ENCODE assay signal across 8 cellular contexts in genomic region chr11:62123669-62124185, GRCh38. TPM values are rescaled to one million over a fixed set of nuclear protein-coding genes. Genes with fewer than 3 reads are reported as not detected.
DNase-seq lines count a peak whose midpoint lies in the region; ATAC-seq and TF ChIP-seq lines count a peak whose summit lies in the region.

INCENP (plus strand) TSS chr11:62124011; CDS start chr11:62128162, 4,151 bp downstream.

- no peaks in the 10 kb centered on the region for H3K27me3 Mint-ChIP-seq in activated B cell treated with CpG ODN at 0.5 μM for 24 hours

- peak within 1 kb of the TSS in 7 of 8 donors; percentile 69 to 90 (median 82) for H3K27ac ChIP-seq in spleen

- peaks cover 11 to 33% (median 24%) of the 10 kb centered on the region in 6 donors for H3K4me1 ChIP-seq in spleen

- peaks cover 12% of the 10 kb centered on the region for H3K36me3 Mint-ChIP-seq in activated B cell treated with CpG ODN at 0.5 μM for 24 hours (ENCODE audit: low read depth)

- peak within 1 kb of the TSS; percentile 93 for H3K4me3 Mint-ChIP-seq in activated B cell treated with CpG ODN at 0.5 μM for 24 hours

- TF ChIP-seq POLR2A in GM18951 (IDR thresholded peaks at IDR 0.05; ENCODE audit: extremely low read depth, insufficient read depth, insufficient read length) (peak; percentile 67), spleen (IDR thresholded peaks at IDR 0.05) (no peak)

- POLR2A ChIA-PET in activated B cell treated with CpG ODN at 0.5 μM for 24 hours (lab: Charles Lee), result interaction anchor here (1.1 to 1.2 kb wide), 3 partner anchors 11 to 308 kb away, joined by 4 to 6 read pairs (median 4); no protein-coding TSS in a partner anchor

- intact Hi-C loops in activated B cell treated with CpG ODN at 0.5 μM for 24 hours (cut with micrococcal nuclease), result loop anchor here (1.0 to 5.0 kb wide), 5 partner anchors 11 to 629 kb away; partner anchors contain the start of genes FADS3, FEN1, FTH1 and TMEM258
- intact Hi-C loops in spleen (cut with DNase I; ENCODE audit: low total_unique reads), result no loop called here

- TF ChIP-seq CTCF in activated B cell treated with CpG ODN at 0.5 μM for 24 hours (IDR thresholded peaks at IDR 0.05), result no peak
- peak in 3 of 11 experiments; percentile 14 to 39 (median 32) for TF ChIP-seq CTCF in spleen (IDR thresholded peaks at IDR 0.05 in 8 of 11, conservative IDR thresholded peaks at IDR 0.05 in 3 of 11)

- CTCF ChIA-PET in activated B cell treated with CpG ODN at 0.5 μM for 24 hours (lab: Charles Lee), result interaction anchor here (0.9 to 2.3 kb wide), 4 partner anchors 15 to 326 kb away, joined by 3 to 11 read pairs (median 5); no protein-coding TSS in a partner anchor

- H3K27ac Mint-ChIP-seq in activated B cell treated with CpG ODN at 0.5 μM for 24 hours, result peak within 1 kb of the TSS; percentile 84

- H3K4me1 Mint-ChIP-seq in activated B cell treated with CpG ODN at 0.5 μM for 24 hours, result peaks cover 23% of the 10 kb centered on the region

- no peaks in the 10 kb centered on the region for H3K9me3 ChIP-seq in spleen

- peak within 1 kb of the TSS; percentile 82 to 98 (median 97) for H3K4me3 ChIP-seq in spleen

- DNase-seq in AG08396 (ENCODE audit: low spot score), result peak; percentile 97
- DNase-seq in NCI-H345 (lab: John Stamatoyannopoulos, UW), result peak; percentile 99
- DNase-seq in activated B cell treated with CpG ODN at 0.5 μM for 24 hours, result peak; percentile 80
- DNase-seq in central memory CD4-positive, alpha-beta T cell, result peak; percentile 96
- peak; percentile 100 for DNase-seq in inferior parietal cortex (ENCODE audit: extremely low spot score)
- DNase-seq in spleen, result peak; percentile 99

- ATAC-seq in HG03196 (IDR thresholded peaks at IDR 0.05; ENCODE audit: unreplicated experiment), result peak; percentile 94
- peak; percentile 99 for ATAC-seq in activated B cell treated with CpG ODN at 0.5 μM for 24 hours (ENCODE audit: low read depth)

- WGBS in spleen, 5 donors, result 0 to 1% (median 0%) methylated on average over 33 to 39 of the region's 39 CpGs

- no peaks in the 10 kb centered on the region for H3K9me3 Mint-ChIP-seq in activated B cell treated with CpG ODN at 0.5 μM for 24 hours

- no peaks in the 10 kb centered on the region for H3K27me3 ChIP-seq in spleen (replicated peaks in 1 of 7)

- H3K36me3 ChIP-seq in spleen, result peaks cover 0 to 10% (median 7%) of the 10 kb centered on the region in 6 donors

- in situ Hi-C loops in GM18951 (cut with MboI; ENCODE audit: low sequenced_read_pairs, unreplicated experiment), result no loop called here

RNA-seq across cellular contexts. Expression of gene INCENP, which starts in this region (rescaled TPM):
- 29.0 and 34.8 TPM in 2 replicates for total RNA-seq in activated B cell treated with CpG ODN at 0.5 μM for 24 hours
- 10 to 100 TPM; 22.2 to 32.4 (median 28.8) TPM for total RNA-seq in spleen
- 1 to 10 TPM; 1.8 to 5.3 (median 3.0) TPM for polyA plus RNA-seq in spleen

Comparison
In these comparisons a context has a peak if more than half of its experiments do, and no peak if none do; other contexts are left out.
1. Peak in every context shown above with its lines: DNase-seq, ATAC-seq, H3K4me3 ChIP-seq and H3K27ac ChIP-seq.